9 cellular contexts compared by ENCODE assay signal in the genomic region with DNA sequence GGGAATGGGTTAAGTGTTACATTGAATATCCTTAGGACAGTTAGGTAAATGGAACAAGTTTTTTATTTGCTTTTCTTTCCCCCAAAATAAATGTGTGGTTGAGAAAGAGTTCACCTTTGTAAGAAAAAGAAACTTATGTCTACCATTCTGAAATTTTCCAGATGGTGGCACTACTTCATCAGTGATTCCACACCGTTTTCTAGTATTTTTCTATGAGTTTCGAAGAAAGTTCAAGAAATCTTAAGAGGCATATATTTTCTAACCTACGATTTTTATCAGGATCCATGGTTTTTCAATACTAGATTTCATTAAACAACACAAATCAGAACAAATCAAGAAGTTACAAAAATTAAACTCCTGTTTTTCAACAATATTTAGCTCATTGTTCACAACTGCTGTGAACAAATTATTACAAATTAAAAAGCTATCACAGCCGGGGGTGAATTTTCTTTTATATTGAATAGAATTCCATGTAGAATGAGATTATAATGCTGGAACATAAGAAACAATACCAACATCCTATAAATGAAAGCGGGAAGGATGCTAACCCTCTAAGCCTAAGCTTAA.
DNase-seq lines count a peak whose midpoint lies in the region; ATAC-seq and TF ChIP-seq lines count a peak whose summit lies in the region.
"Had no signal": no experiment of that assay in that cellular context is flagged by ENCODE, and none has a peak within 500 bp of the region (broad histone marks: within the 10 kb centered on the region; RNA-seq: fewer than 3 reads in every experiment).

No MANE protein-coding gene starts in this region.

- no peaks in the 10 kb centered on the region for H3K36me3 Mint-ChIP-seq in CD4-positive, alpha-beta T cell (ENCODE audit: low read depth)
- no peaks in the 10 kb centered on the region for H3K36me3 Mint-ChIP-seq in brain

- intact Hi-C loops in CD4-positive, alpha-beta T cell (cut with DNase I, micrococcal nuclease), result loop anchor here (1.0 to 5.0 kb wide), 4 partner anchors 175 to 976 kb away; no protein-coding TSS in a partner anchor
- intact Hi-C loops in lower leg skin (cut with DNase I; ENCODE audit: low total_unique reads), result loop anchor here (2.0 to 10.0 kb wide), 3 partner anchors 134 to 459 kb away; no protein-coding TSS in a partner anchor

- no peaks in the 10 kb centered on the region for H3K4me1 ChIP-seq in KMS-11 (ENCODE audit: low read depth, poor library complexity, severe bottlenecking)
- peaks cover 25% of the 10 kb centered on the region for H3K4me1 ChIP-seq in muscle layer of colon (ENCODE audit: insufficient read depth, low read length)

- H4K20me1 ChIP-seq in KMS-11 (ENCODE audit: insufficient read depth), result no peaks in the 10 kb centered on the region

- no peak overlapping the region for H3K4me3 Mint-ChIP-seq in CD4-positive, alpha-beta T cell
- H3K4me3 Mint-ChIP-seq in brain, result peak overlapping the region in 4 of 5 experiments; percentile 26 to 46 (median 45)

- ATAC-seq in CD4-positive, alpha-beta T cell (ENCODE audit: poor library complexity), result no peak
- no peak for ATAC-seq in HG03196 (IDR thresholded peaks at IDR 0.05; ENCODE audit: unreplicated experiment)

- no peak overlapping the region for H2AFZ ChIP-seq in KMS-11 (ENCODE audit: low read depth)

- H3K9me3 ChIP-seq in CD4-positive, alpha-beta T cell (ENCODE audit: control insufficient read depth, low read length), result no peaks in the 10 kb centered on the region
- H3K9me3 ChIP-seq in muscle layer of colon (ENCODE audit: low read length), result no peaks in the 10 kb centered on the region

- no peak overlapping the region for H3K27ac Mint-ChIP-seq in CD4-positive, alpha-beta T cell
- peak overlapping the region in 3 of 5 experiments; percentile 73 to 94 (median 94) for H3K27ac Mint-ChIP-seq in brain

- no peak for DNase-seq in CD4-positive, alpha-beta T cell
- no peak for DNase-seq in AG08396 (ENCODE audit: low spot score)
- DNase-seq in activated T-cell treated with anti-CD3 and anti-CD28 coated beads, Interleukin-2, amount 50 U/mL, for 48 hours, result no peak
- no peak for DNase-seq in lower leg skin (ENCODE audit: low spot score in 2 of 2)

- no peak overlapping the region for H3K9ac ChIP-seq in KMS-11
- no peak overlapping the region for H3K9ac ChIP-seq in muscle layer of colon (ENCODE audit: low read length)

- H3K27ac ChIP-seq in CD4-positive, alpha-beta T cell (ENCODE audit: low read depth, low read length), result no peak overlapping the region
- no peak overlapping the region for H3K27ac ChIP-seq in KMS-11
- H3K27ac ChIP-seq in muscle layer of colon (ENCODE audit: low read depth, low read length), result peak overlapping the region; percentile 59
- H3K27ac ChIP-seq: HL-60 had no signal

- no peaks in the 10 kb centered on the region for H3K9me3 Mint-ChIP-seq in CD4-positive, alpha-beta T cell
- H3K9me3 Mint-ChIP-seq in brain, result no peaks in the 10 kb centered on the region

- no peaks in the 10 kb centered on the region for H3K79me2 ChIP-seq in KMS-11 (ENCODE audit: insufficient read depth, low read depth)

- whole genome bisulfite sequencing in lower leg skin, 2 donors, result 30 to 40% methylated on average over 5 of the region's 5 CpGs

- no peak overlapping the region for H3K4me2 ChIP-seq in KMS-11

- H3K27me3 ChIP-seq in CD4-positive, alpha-beta T cell (ENCODE audit: control insufficient read depth, insufficient read depth, low read length), result no peaks in the 10 kb centered on the region
- H3K27me3 ChIP-seq in KMS-11 (ENCODE audit: insufficient read depth, low read depth), result no peaks in the 10 kb centered on the region
- no peaks in the 10 kb centered on the region for H3K27me3 ChIP-seq in muscle layer of colon (ENCODE audit: control insufficient read depth in 1 of 2, insufficient read depth in 2 of 2, low read length in 2 of 2)

- TF ChIP-seq POLR2A in lower leg skin (IDR thresholded peaks at IDR 0.05), result no peak

- TF ChIP-seq CTCF in CD4-positive, alpha-beta T cell (IDR thresholded peaks at IDR 0.05), result peak; percentile 30
- TF ChIP-seq CTCF in KMS-11 (conservative IDR thresholded peaks at IDR 0.05; ENCODE audit: low read depth, low read length) (peak; percentile 52), brain (conservative IDR thresholded peaks at IDR 0.05) (peak; percentile 91 to 92), lower leg skin (IDR thresholded peaks at IDR 0.05) (no peak)

- no peaks in the 10 kb centered on the region for H3K4me1 Mint-ChIP-seq in CD4-positive, alpha-beta T cell (ENCODE audit: low read depth)
- peaks cover 61% of the 10 kb centered on the region for H3K4me1 Mint-ChIP-seq in brain

- H3K4me3 ChIP-seq in KMS-11 (IDR thresholded peaks at IDR 0.05; ENCODE audit: insufficient read depth, low read depth, low read length) (no peak overlapping the region), muscle layer of colon (ENCODE audit: low read depth in 1 of 2, low read length in 2 of 2) (no peak overlapping the region), lower leg skin (ENCODE audit: low read depth, poor library complexity, severe bottlenecking) (no peak overlapping the region)

- H3K36me3 ChIP-seq in KMS-11 (ENCODE audit: insufficient read depth) (no peaks in the 10 kb centered on the region), muscle layer of colon (ENCODE audit: insufficient read depth, low read length) (no peaks in the 10 kb centered on the region)

- H3K27me3 Mint-ChIP-seq in CD4-positive, alpha-beta T cell, result peaks cover 6% of the 10 kb centered on the region
- H3K27me3 Mint-ChIP-seq in brain, result peaks cover 3% of the 10 kb centered on the region

- CTCF ChIA-PET in CD4-positive, alpha-beta T cell (lab: Charles Lee), result interaction anchor here (1.1 kb wide), 1 partner anchor 132 kb away, joined by 4 read pairs; no protein-coding TSS in a partner anchor

- POLR2A ChIA-PET in CD4-positive, alpha-beta T cell (lab: Charles Lee), result interaction anchor here (1.0 kb wide), 1 partner anchor 174 kb away, joined by 3 read pairs; no protein-coding TSS in a partner anchor

Comparison
In these comparisons a context has a peak if more than half of its experiments do, and no peak if none do; other contexts are left out.
1. CTCF ChIP-seq: peak in CD4-positive, alpha-beta T cell (single experiment), KMS-11 (single experiment) and brain (2 of 2); none in lower leg skin (0 of 3).